15 cellular contexts compared by ENCODE assay signal in genomic region chr3:124168271-124168670, GRCh38.
DNase-seq lines count a peak whose midpoint lies in the region.
"Had no signal": no experiment of that assay in that cellular context is flagged by ENCODE, and none has a peak within 500 bp of the region (broad histone marks: within the 10 kb centered on the region; RNA-seq: fewer than 3 reads in every experiment).

No MANE protein-coding gene starts in this region.

- DNase-seq in Daoy (ENCODE audit: low read depth) (peak; percentile 53), NCI-H446 treated with DMSO at 0.1 percent for 48 hours (lab: John Stamatoyannopoulos, UW) (peak; percentile 18), dermis blood vessel endothelial cell (peak; percentile 9), kidney tubule cell (ENCODE audit: low spot score) (peak; percentile 7), DMS114 treated with DMSO at 0.1 percent for 48 hours (lab: John Stamatoyannopoulos, UW; ENCODE audit: unreplicated experiment) (no peak), NCI-H2029 (lab: John Stamatoyannopoulos, UW) (no peak), T-helper 1 cell (no peak), pons (ENCODE audit: low spot score) (no peak)
- DNase-seq: activated gamma-delta T cell; CD4-positive, alpha-beta T cell; gastrocnemius medialis; NCI-H1092 treated with DMSO at 0.1 percent for 48 hours; NCI-H524 treated with DMSO at 0.1 percent for 48 hours; stimulated activated CD4-positive, alpha-beta T cell treated with anti-CD3 and anti-CD28 coated beads, Interleukin-4, amount 100 ng/mL, for 24 hours; T-cell had no signal

Comparison
In these comparisons a context has a peak if more than half of its experiments do, and no peak if none do; other contexts are left out.
1. DNase-seq: peak in Daoy (single experiment), NCI-H446 treated with DMSO at 0.1 percent for 48 hours (single experiment), dermis blood vessel endothelial cell (single experiment) and kidney tubule cell (single experiment); none in DMS114 treated with DMSO at 0.1 percent for 48 hours (single experiment), NCI-H2029 (single experiment), T-helper 1 cell (0 of 5) and pons (single experiment).